Comparison of ENCODE assay signal across 8 cellular contexts in the genomic region with DNA sequence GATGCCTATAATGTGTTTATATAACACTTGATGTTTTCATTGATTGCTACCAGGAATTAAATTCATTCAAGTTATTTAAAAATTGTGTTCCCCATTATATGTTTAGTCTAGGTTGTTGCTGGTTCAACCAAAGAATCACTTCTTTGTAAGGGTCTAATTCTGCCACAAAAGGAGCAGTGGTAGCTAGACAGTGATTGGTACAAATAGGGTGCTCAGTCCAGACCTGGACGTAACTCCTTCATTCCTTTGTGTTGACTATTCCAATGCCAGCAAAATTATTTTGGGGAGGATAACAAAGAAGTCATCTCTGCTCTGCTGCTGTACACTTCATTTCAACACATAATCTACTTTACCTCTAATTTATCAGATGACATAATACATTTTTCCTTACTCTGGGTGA. TPM values are rescaled to one million over a fixed set of nuclear protein-coding genes. Genes with fewer than 3 reads are reported as not detected.
A peak's percentile ranks its signal among the peaks of the same experiment; 100 is the strongest.
DNase-seq lines count a peak whose midpoint lies in the region; ATAC-seq and TF ChIP-seq lines count a peak whose summit lies in the region.

No MANE protein-coding gene starts in this region.

- ATAC-seq in left ventricle myocardium superior (no peak), HG02623 (IDR thresholded peaks at IDR 0.05; ENCODE audit: unreplicated experiment) (no peak)

- H3K9ac ChIP-seq in liver (ENCODE audit: low read depth in 1 of 2, low read length in 2 of 2), result no peak overlapping the region

- no peaks in the 10 kb centered on the region for H3K36me3 ChIP-seq in cardiac muscle cell
- H3K36me3 ChIP-seq in ascending aorta, result no peaks in the 10 kb centered on the region
- H3K36me3 ChIP-seq in liver (ENCODE audit: control insufficient read depth in 4 of 4, insufficient read depth in 3 of 4, low read depth in 1 of 4, low read length in 3 of 4), result no peaks in the 10 kb centered on the region
- no peaks in the 10 kb centered on the region for H3K36me3 ChIP-seq in urinary bladder (ENCODE audit: insufficient read depth)

- H3K9me3 ChIP-seq in cardiac muscle cell (ENCODE audit: low read depth), result no peaks in the 10 kb centered on the region
- no peaks in the 10 kb centered on the region for H3K9me3 ChIP-seq in ascending aorta
- no peaks in the 10 kb centered on the region for H3K9me3 ChIP-seq in liver (ENCODE audit: control insufficient read depth in 4 of 4, low read length in 3 of 4)

- H3K4me3 ChIP-seq in cardiac muscle cell, result peak overlapping the region; percentile 90
- H3K4me3 ChIP-seq in ascending aorta, result peak overlapping the region; percentile 78 to 88
- peak overlapping the region in 2 of 3 donors; percentile 89 to 97 for H3K4me3 ChIP-seq in liver (ENCODE audit: low read depth in 1 of 3, low read length in 3 of 3)
- H3K4me3 ChIP-seq in urinary bladder (ENCODE audit: low read depth, low read length), result peak overlapping the region; percentile 14

- no peak for TF ChIP-seq CTCF in cardiac muscle cell (IDR thresholded peaks at IDR 0.05; ENCODE audit: low read depth, low read length)
- no peak for TF ChIP-seq CTCF in ascending aorta (IDR thresholded peaks at IDR 0.05)
- TF ChIP-seq CTCF in liver (IDR thresholded peaks at IDR 0.05; ENCODE audit: low read depth, low read length, missing input control), result no peak

- WGBS in liver, result 22% methylated on average over 1 of the region's 1 CpG
- WGBS in urinary bladder, result 29% methylated on average over 1 of the region's 1 CpG

- no peaks in the 10 kb centered on the region for H3K4me1 ChIP-seq in cardiac muscle cell (ENCODE audit: low read depth)
- H3K4me1 ChIP-seq in ascending aorta, result peaks cover 0 to 5% of the 10 kb centered on the region in 2 donors
- peaks cover 3 to 22% (median 10%) of the 10 kb centered on the region in 4 donors for H3K4me1 ChIP-seq in liver (ENCODE audit: control insufficient read depth in 4 of 4, insufficient read depth in 4 of 4, low read length in 3 of 4)
- H3K4me1 ChIP-seq in urinary bladder (ENCODE audit: insufficient read depth), result no peaks in the 10 kb centered on the region

- peak in 1 of 2 donors; percentile 27 for DNase-seq in cardiac muscle cell (ENCODE audit: low read depth in 1 of 2, low spot score in 1 of 2)
- DNase-seq in left ventricle myocardium superior, result no peak
- no peak for DNase-seq in ascending aorta (ENCODE audit: low spot score in 2 of 2)
- no peak for DNase-seq in epidermal melanocyte (ENCODE audit: insufficient read length, low spot score)
- no peak for DNase-seq in NK-92 (lab: John Stamatoyannopoulos, UW; ENCODE audit: unreplicated experiment)

- H3K27me3 ChIP-seq in cardiac muscle cell (no peaks in the 10 kb centered on the region), ascending aorta (no peaks in the 10 kb centered on the region), liver (ENCODE audit: control insufficient read depth in 4 of 4, insufficient read depth in 4 of 4, low read length in 3 of 4) (no peaks in the 10 kb centered on the region)

- no peak for TF ChIP-seq RAD21 in liver (IDR thresholded peaks at IDR 0.05)

- H3K27ac ChIP-seq in cardiac muscle cell, result no peak overlapping the region
- no peak overlapping the region for H3K27ac ChIP-seq in ascending aorta
- no peak overlapping the region for H3K27ac ChIP-seq in liver (ENCODE audit: low read depth in 1 of 2, low read length in 2 of 2)
- H3K27ac ChIP-seq in urinary bladder (ENCODE audit: low read depth), result no peak overlapping the region

- intact Hi-C loops in left ventricle myocardium superior (cut with micrococcal nuclease), result no loop called here
- intact Hi-C loops in ascending aorta (cut with DNase I), result loop anchor here (5.0 kb wide), 2 partner anchors 141 to 829 kb away; a partner anchor contains a TSS

TF ChIP-seq in liver, 16 proteins besides CTCF, POLR2A, EP300 and RAD21:
- TF ChIP-seq NR2F2 (IDR thresholded peaks at IDR 0.05) (no peak), EGR1 (IDR thresholded peaks at IDR 0.05; ENCODE audit: low read depth in 2 of 2) (no peak), TAF1 (conservative IDR thresholded peaks at IDR 0.05) (no peak), FOXA1 (IDR thresholded peaks at IDR 0.05) (no peak), YY1 (IDR thresholded peaks at IDR 0.05) (no peak), JUND (IDR thresholded peaks at IDR 0.05) (no peak), GABPA (IDR thresholded peaks at IDR 0.05 in 1 of 2, conservative IDR thresholded peaks at IDR 0.05 in 1 of 2) (no peak), HNF4G (IDR thresholded peaks at IDR 0.05) (no peak), RXRA (IDR thresholded peaks at IDR 0.05) (no peak), FOXA2 (IDR thresholded peaks at IDR 0.05) (no peak), HNF4A (conservative IDR thresholded peaks at IDR 0.05) (no peak), SP1 (IDR thresholded peaks at IDR 0.05) (no peak)
- TF ChIP-seq, protein P1, sequence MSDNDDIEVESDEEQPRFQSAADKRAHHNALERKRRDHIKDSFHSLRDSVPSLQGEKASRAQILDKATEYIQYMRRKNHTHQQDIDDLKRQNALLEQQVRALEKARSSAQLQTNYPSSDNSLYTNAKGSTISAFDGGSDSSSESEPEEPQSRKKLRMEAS (IDR thresholded peaks at IDR 0.05), result no peak
- TF ChIP-seq, protein P2, sequence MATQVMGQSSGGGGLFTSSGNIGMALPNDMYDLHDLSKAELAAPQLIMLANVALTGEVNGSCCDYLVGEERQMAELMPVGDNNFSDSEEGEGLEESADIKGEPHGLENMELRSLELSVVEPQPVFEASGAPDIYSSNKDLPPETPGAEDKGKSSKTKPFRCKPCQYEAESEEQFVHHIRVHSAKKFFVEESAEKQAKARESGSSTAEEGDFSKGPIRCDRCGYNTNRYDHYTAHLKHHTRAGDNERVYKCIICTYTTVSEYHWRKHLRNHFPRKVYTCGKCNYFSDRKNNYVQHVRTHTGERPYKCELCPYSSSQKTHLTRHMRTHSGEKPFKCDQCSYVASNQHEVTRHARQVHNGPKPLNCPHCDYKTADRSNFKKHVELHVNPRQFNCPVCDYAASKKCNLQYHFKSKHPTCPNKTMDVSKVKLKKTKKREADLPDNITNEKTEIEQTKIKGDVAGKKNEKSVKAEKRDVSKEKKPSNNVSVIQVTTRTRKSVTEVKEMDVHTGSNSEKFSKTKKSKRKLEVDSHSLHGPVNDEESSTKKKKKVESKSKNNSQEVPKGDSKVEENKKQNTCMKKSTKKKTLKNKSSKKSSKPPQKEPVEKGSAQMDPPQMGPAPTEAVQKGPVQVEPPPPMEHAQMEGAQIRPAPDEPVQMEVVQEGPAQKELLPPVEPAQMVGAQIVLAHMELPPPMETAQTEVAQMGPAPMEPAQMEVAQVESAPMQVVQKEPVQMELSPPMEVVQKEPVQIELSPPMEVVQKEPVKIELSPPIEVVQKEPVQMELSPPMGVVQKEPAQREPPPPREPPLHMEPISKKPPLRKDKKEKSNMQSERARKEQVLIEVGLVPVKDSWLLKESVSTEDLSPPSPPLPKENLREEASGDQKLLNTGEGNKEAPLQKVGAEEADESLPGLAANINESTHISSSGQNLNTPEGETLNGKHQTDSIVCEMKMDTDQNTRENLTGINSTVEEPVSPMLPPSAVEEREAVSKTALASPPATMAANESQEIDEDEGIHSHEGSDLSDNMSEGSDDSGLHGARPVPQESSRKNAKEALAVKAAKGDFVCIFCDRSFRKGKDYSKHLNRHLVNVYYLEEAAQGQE (IDR thresholded peaks at IDR 0.05), result no peak
- TF ChIP-seq, protein P3, sequence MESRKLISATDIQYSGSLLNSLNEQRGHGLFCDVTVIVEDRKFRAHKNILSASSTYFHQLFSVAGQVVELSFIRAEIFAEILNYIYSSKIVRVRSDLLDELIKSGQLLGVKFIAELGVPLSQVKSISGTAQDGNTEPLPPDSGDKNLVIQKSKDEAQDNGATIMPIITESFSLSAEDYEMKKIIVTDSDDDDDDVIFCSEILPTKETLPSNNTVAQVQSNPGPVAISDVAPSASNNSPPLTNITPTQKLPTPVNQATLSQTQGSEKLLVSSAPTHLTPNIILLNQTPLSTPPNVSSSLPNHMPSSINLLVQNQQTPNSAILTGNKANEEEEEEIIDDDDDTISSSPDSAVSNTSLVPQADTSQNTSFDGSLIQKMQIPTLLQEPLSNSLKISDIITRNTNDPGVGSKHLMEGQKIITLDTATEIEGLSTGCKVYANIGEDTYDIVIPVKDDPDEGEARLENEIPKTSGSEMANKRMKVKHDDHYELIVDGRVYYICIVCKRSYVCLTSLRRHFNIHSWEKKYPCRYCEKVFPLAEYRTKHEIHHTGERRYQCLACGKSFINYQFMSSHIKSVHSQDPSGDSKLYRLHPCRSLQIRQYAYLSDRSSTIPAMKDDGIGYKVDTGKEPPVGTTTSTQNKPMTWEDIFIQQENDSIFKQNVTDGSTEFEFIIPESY (IDR thresholded peaks at IDR 0.05), result no peak
- TF ChIP-seq, protein P4, sequence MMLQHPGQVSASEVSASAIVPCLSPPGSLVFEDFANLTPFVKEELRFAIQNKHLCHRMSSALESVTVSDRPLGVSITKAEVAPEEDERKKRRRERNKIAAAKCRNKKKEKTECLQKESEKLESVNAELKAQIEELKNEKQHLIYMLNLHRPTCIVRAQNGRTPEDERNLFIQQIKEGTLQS (IDR thresholded peaks at IDR 0.05), result no peak

RNA-seq across cellular contexts. Expression of a gene that starts 1.2 kb away (rescaled TPM):
- 20.0 and 25.2 TPM in 2 replicates for total RNA-seq in cardiac muscle cell
- 48.3 and 60.2 TPM in 2 replicates for polyA plus RNA-seq in cardiac muscle cell
- 33.1 TPM for total RNA-seq in left ventricle myocardium superior
- 27.7 TPM for total RNA-seq in ascending aorta
- 10 to 100 TPM; 15.5 TPM for total RNA-seq in liver
- 10 to 100 TPM; 12.6 to 49.5 TPM for polyA plus RNA-seq in liver
- 51.1 TPM for total RNA-seq in urinary bladder
- polyA plus RNA-seq in urinary bladder, result 35.9 TPM

RNA-seq across cellular contexts. Expression of a gene that starts 48.1 kb away (rescaled TPM):
- total RNA-seq in cardiac muscle cell (not detected in 2 replicates), left ventricle myocardium superior (not detected), ascending aorta (not detected), liver (not detected), urinary bladder (not detected)
- polyA plus RNA-seq in cardiac muscle cell (not detected in 2 replicates), liver (not detected), urinary bladder (not detected)

Comparison
In these comparisons a context has a peak if more than half of its experiments do, and no peak if none do; other contexts are left out.
1. H3K4me3 ChIP-seq: peak in every context shown above with its lines; median percentile 93 in liver; 90 in cardiac muscle cell; 83 in ascending aorta; 14 in urinary bladder.